13 cellular contexts compared by ENCODE assay signal in the genomic region with DNA sequence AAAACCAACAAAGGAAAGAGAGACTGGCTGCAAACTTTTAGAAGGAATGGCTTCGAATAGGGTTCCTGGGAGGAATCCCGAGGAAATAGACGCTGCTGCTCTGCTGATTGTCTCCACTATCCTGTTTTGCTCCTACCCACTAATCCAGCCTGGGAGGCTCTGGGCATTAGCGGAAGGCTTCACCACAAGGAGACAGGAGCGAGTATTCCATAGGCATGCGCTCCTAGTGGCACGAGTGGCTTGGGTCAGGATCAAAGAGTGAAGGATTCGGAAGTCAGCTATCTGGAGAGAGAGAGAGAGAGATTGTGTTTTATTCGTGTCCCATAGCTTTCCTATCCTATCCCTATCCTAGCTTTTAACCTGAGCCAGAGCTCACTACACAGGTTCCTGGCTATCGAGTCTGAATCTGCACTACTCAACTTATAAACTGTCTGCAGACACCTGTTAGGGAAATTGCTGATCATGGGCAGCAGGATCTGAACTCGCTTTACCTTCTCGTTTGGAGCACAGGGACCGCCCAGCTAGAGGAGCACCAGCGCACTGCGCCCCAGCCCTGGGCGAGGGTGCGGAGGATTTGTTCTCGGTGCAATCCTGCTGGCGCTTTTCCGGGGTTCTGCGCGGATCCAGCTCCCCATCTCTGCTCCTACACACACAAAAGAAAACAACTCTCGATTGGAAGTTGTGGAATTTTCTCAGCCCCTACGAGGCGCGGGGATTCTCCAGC. TPM values are rescaled to one million over a fixed set of nuclear protein-coding genes. Genes with fewer than 3 reads are reported as not detected.
DNase-seq lines count a peak whose midpoint lies in the region; ATAC-seq lines count a peak whose summit lies in the region.
"Had no signal": no experiment of that assay in that cellular context is flagged by ENCODE, and none has a peak within 500 bp of the region (broad histone marks: within the 10 kb centered on the region; RNA-seq: fewer than 3 reads in every experiment).

No MANE protein-coding gene starts in this region.

- WGBS in iPS DF 6.9 (ENCODE audit: insufficient coverage, insufficient read length): no CpG with 5 or more reads among the region's 26 CpGs

- no peaks in the 10 kb centered on the region for H3K9me3 ChIP-seq in iPS DF 6.9 (ENCODE audit: control insufficient read depth, insufficient read depth, low read length)
- H3K9me3 ChIP-seq: gastroesophageal sphincter had no signal

- intact Hi-C loops in posterior cingulate gyrus (cut with DNase I): no loop called here

- H3K4me1 ChIP-seq in iPS DF 6.9 (ENCODE audit: control insufficient read depth, insufficient read depth, low read length): no peaks in the 10 kb centered on the region; the same call in 1 of the 2 replicates

- peak overlapping the region; percentile 28; the same call in 1 of the 2 replicates for H3K4me3 ChIP-seq in iPS DF 6.9 (ENCODE audit: low read length)
- H3K4me3 ChIP-seq: skin epidermis had no signal

- ATAC-seq in GM21619 (IDR thresholded peaks at IDR 0.05; ENCODE audit: unreplicated experiment) (no peak), HG03354 (IDR thresholded peaks at IDR 0.05; ENCODE audit: poor library complexity, severe bottlenecking, unreplicated experiment) (no peak), HG03139 (IDR thresholded peaks at IDR 0.05; ENCODE audit: unreplicated experiment) (no peak)

- H3K27ac ChIP-seq in iPS DF 6.9 (ENCODE audit: low read length): no peak overlapping the region
- H3K27ac ChIP-seq: gastroesophageal sphincter, skin epidermis had no signal

- no peaks in the 10 kb centered on the region for H3K36me3 ChIP-seq in iPS DF 6.9 (ENCODE audit: control insufficient read depth, insufficient read depth, low read length)
- H3K36me3 ChIP-seq: gastroesophageal sphincter had no signal

- peak; percentile 11 for DNase-seq in H4 (ENCODE audit: low spot score)
- DNase-seq in amniotic epithelial cell (ENCODE audit: low read depth): peak; percentile 2
- peak; percentile 37 for DNase-seq in iPS DF 6.9 (ENCODE audit: low read depth, low spot score)
- peak in 6 of 10 donors; percentile 12 to 84 (median 58) for DNase-seq in posterior cingulate gyrus
- DNase-seq in NCI-H1436 treated with DMSO at 0.1 percent for 48 hours (lab: John Stamatoyannopoulos, UW): no peak
- DNase-seq: activated gamma-delta T cell, T-helper 9 cell had no signal

- peaks cover 7% of the 10 kb centered on the region; the same call in 1 of the 2 replicates for H3K27me3 ChIP-seq in iPS DF 6.9 (ENCODE audit: control insufficient read depth, insufficient read depth, low read length)

RNA-seq across cellular contexts. Expression of gene NPY2R, which starts 0.7 kb away (rescaled TPM):
- total RNA-seq in H4 (2014; rRNA removed; shearing (Covaris generic)): not detected in 2 replicates
- total RNA-seq: Daoy had no signal
